ENCODE assay signal across 8 cellular contexts in genomic region chr18:50193796-50194622, GRCh38. TPM values are rescaled to one million over a fixed set of nuclear protein-coding genes. Genes with fewer than 3 reads are reported as not detected.
DNase-seq lines count a peak whose midpoint lies in the region; ATAC-seq, FAIRE-seq and TF ChIP-seq lines count a peak whose summit lies in the region.

No MANE protein-coding gene starts in this region.

- peak overlapping the region; percentile 79 for H3K4me2 ChIP-seq in PC-3 (ENCODE audit: low read length)
- peak overlapping the region; percentile 83 for H3K4me2 ChIP-seq in hepatocyte

- ATAC-seq in PC-3: peak; percentile 9; the same call in 1 of the 2 replicates

- H3K79me2 ChIP-seq in PC-3 (ENCODE audit: low read length) (peaks cover 40% of the 10 kb centered on the region), hepatocyte (peaks cover 46% of the 10 kb centered on the region)

- no peak overlapping the region for H2AFZ ChIP-seq in PC-3 (ENCODE audit: low read length)
- H2AFZ ChIP-seq in hepatocyte: peak overlapping the region; percentile 47

- POLR2A ChIA-PET in PC-3 (lab: Charles Lee; ENCODE audit: unreplicated experiment): interaction anchor here (1.2 kb wide), 1 partner anchor 94 kb away, joined by 6 read pairs; no protein-coding TSS in a partner anchor
- POLR2A ChIA-PET in RWPE1 (lab: Yijun Ruan, JAX; ENCODE audit: low non-redundant PET): no interaction called here

- H3K27ac ChIP-seq in PC-3 (ENCODE audit: low read length) (0 out of 2 replicates have a peak overlapping the region, but pooled peaks have one; percentile 13), hepatocyte (peak overlapping the region; percentile 91), small intestine (ENCODE audit: low read depth in 1 of 2, low read length in 1 of 2) (peak overlapping the region; percentile 92 to 93), RWPE1 (no peak overlapping the region)

- no peak for FAIRE-seq in small intestine (lab: Jason Lieb, UNC)

- TF ChIP-seq CTCF in PC-3 (conservative IDR thresholded peaks at IDR 0.05; ENCODE audit: low read depth, low read length): no peak
- TF ChIP-seq CTCF in hepatocyte (IDR thresholded peaks at IDR 0.05; ENCODE audit: poor library complexity): no peak
- no peak for TF ChIP-seq CTCF in RWPE1 (conservative IDR thresholded peaks at IDR 0.05; ENCODE audit: low read depth)

- H4K20me1 ChIP-seq in PC-3 (ENCODE audit: low read length) (no peaks in the 10 kb centered on the region), hepatocyte (ENCODE audit: insufficient read depth, poor library complexity, severe bottlenecking) (peaks cover 4% of the 10 kb centered on the region)

- intact Hi-C loops in PC-3 (cut with micrococcal nuclease): loop anchor here (5.0 kb wide), 1 partner anchor 97 kb away; no protein-coding TSS in a partner anchor

- H3K4me1 ChIP-seq in PC-3 (ENCODE audit: insufficient read depth, low read length) (peaks cover 15% of the 10 kb centered on the region; the same call in 1 of the 2 replicates), hepatocyte (ENCODE audit: insufficient read depth) (peaks cover 5% of the 10 kb centered on the region), small intestine (ENCODE audit: control insufficient read depth in 2 of 2, insufficient read depth in 1 of 2, low read depth in 1 of 2, low read length in 1 of 2) (peaks cover 0 to 4% of the 10 kb centered on the region in 2 donors)

- 1% methylated on average over 59 of the region's 68 CpGs for WGBS in hepatocyte (ENCODE audit: low lambda C conversion rate, missing lambda C conversion rate)
- 1 to 2% (median 2%) methylated on average over 57 to 68 of the region's 68 CpGs for WGBS in small intestine, 3 donors

- peak overlapping the region; percentile 68 for H3K9ac ChIP-seq in PC-3 (ENCODE audit: low read length)

- CTCF ChIA-PET in PC-3 (lab: Charles Lee) (interaction anchor here (0.6 to 1.5 kb wide), 4 partner anchors 9 to 302 kb away, joined by 3 to 5 read pairs (median 4); no protein-coding TSS in a partner anchor), RWPE1 (lab: Yijun Ruan, JAX) (interaction anchor here (0.8 to 1.4 kb wide), 4 partner anchors 10 to 335 kb away, joined by 3 to 6 read pairs (median 3); no protein-coding TSS in a partner anchor)

- H3K4me3 ChIP-seq in PC-3 (ENCODE audit: low read length) (peak overlapping the region; percentile 71), hepatocyte (peak overlapping the region; percentile 56), small intestine (ENCODE audit: low read depth in 1 of 2, low read length in 2 of 2) (peak overlapping the region; percentile 71 to 90)

- TSS peak; percentile 29 for BruUV-seq in PC-3 (replicated peaks; lab: Mats Ljungman, UMichigan)

- H3K36me3 ChIP-seq in PC-3 (ENCODE audit: low read depth, low read length) (no peaks in the 10 kb centered on the region), hepatocyte (replicated peaks; ENCODE audit: insufficient read depth, low read depth) (no peaks in the 10 kb centered on the region), small intestine (ENCODE audit: control insufficient read depth in 2 of 2, insufficient read depth in 2 of 2, low read length in 2 of 2) (no peaks in the 10 kb centered on the region)

- H3F3A ChIP-seq in PC-3 (ENCODE audit: low read length, unreplicated experiment): no peaks in the 10 kb centered on the region

- H3K9me3 ChIP-seq in PC-3 (ENCODE audit: low read length) (no peaks in the 10 kb centered on the region), hepatocyte (ENCODE audit: low read depth) (no peaks in the 10 kb centered on the region), small intestine (ENCODE audit: control insufficient read depth, low read depth) (no peaks in the 10 kb centered on the region)

- H3K27me3 ChIP-seq in PC-3 (ENCODE audit: low read length) (no peaks in the 10 kb centered on the region), hepatocyte (peaks cover 20% of the 10 kb centered on the region), small intestine (ENCODE audit: control insufficient read depth in 2 of 2, insufficient read depth in 2 of 2, low read length in 2 of 2) (peaks cover 0 to 25% of the 10 kb centered on the region in 2 donors)

- H3K9me2 ChIP-seq in PC-3 (replicated peaks; ENCODE audit: low read length): no peaks in the 10 kb centered on the region
- no peaks in the 10 kb centered on the region for H3K9me2 ChIP-seq in hepatocyte (replicated peaks; ENCODE audit: insufficient read depth)

- DNase-seq in NCI-H1417 (lab: John Stamatoyannopoulos, UW) (peak in 2 of 3 experiments; percentile 49 to 65), NCI-H1417 treated with DMSO at 0.1 percent for 48 hours (lab: John Stamatoyannopoulos, UW) (no peak), PC-3 (peak; percentile 1), hepatocyte (ENCODE audit: low spot score) (peak; percentile 47), small intestine (peak; percentile 59), OCI-M1 (lab: John Stamatoyannopoulos, UW) (no peak), RWPE1 (ENCODE audit: low spot score) (no peak)
- no peak for DNase-seq in activated effector memory CD4-positive, alpha-beta T cell treated with Interleukin-2 at 50 U/mL for 16 hours

RNA-seq across cellular contexts. Expression of gene MYO5B, which starts 0.9 kb away (rescaled TPM):
- 10.4 and 10.7 TPM in 2 replicates for total RNA-seq in PC-3 (2014; rRNA removed)
- total RNA-seq in hepatocyte: 41.9 and 43.3 TPM in 2 replicates
- 20.3 and 21.3 TPM in 2 replicates for polyA plus RNA-seq in hepatocyte
- 100 to 1,000 TPM in 2 of 3 donors, 10 to 100 TPM in 1; 45.0 to 185 (median 133) TPM for polyA plus RNA-seq in small intestine

Comparison
In these comparisons a context has a peak if more than half of its experiments do, and no peak if none do; other contexts are left out.
1. DNase-seq: peak in NCI-H1417 (2 of 3), PC-3 (single experiment), hepatocyte (single experiment) and small intestine (single experiment); none in NCI-H1417 treated with DMSO at 0.1 percent for 48 hours (single experiment), OCI-M1 (single experiment), RWPE1 (single experiment) and activated effector memory CD4-positive, alpha-beta T cell treated with Interleukin-2 at 50 U/mL for 16 hours (single experiment).
2. Peak in every context shown above with its lines, with median percentiles within 50 percentile points of each other: H3K4me3 ChIP-seq.